Comparison of ENCODE assay signal across 8 cellular contexts in the genomic region with DNA sequence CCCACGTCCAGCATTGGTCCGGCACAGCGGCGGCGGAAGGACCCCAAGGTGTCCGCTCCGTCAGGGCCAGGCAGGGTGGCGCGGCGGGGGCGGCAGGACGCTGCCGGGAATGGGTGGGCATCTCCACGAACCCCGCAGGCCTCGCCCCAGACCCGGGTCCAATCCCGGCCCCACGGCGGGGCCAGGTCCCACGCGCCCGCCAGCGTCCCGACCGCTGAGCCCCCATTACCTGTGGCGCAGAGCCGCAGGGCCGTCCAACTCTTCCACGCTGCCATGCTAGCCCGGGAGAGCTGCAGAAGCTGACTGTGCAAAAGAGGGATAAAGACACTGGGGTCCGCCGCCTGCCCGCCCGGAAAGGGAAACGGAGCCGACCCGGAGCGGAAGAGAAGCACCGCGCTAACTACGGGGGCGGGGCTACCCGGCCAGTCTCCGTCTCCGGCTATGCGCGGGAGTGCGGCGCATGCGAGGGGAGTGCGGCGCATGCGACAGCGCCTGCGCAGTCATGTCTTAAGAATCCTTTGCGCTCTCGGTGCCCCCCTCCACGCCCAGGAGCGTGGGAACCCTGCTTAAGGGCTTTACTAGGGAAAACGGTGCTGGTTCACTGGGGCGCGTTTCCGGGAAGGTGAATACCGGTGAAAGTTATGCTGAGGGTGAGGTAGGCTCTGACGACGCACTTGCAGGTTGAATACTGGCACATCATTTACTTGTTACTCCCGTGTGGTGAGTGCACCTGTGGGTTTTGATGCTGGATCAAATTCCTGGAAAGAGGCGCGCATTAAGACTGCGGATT. TPM values are rescaled to one million over a fixed set of nuclear protein-coding genes. Genes with fewer than 3 reads are reported as not detected.
DNase-seq lines count a peak whose midpoint lies in the region; ATAC-seq and TF ChIP-seq lines count a peak whose summit lies in the region.

A gene with protein sequence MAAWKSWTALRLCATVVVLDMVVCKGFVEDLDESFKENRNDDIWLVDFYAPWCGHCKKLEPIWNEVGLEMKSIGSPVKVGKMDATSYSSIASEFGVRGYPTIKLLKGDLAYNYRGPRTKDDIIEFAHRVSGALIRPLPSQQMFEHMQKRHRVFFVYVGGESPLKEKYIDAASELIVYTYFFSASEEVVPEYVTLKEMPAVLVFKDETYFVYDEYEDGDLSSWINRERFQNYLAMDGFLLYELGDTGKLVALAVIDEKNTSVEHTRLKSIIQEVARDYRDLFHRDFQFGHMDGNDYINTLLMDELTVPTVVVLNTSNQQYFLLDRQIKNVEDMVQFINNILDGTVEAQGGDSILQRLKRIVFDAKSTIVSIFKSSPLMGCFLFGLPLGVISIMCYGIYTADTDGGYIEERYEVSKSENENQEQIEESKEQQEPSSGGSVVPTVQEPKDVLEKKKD (minus strand): TSS at position 402 of the 790 bp plus-strand sequence. CDS start 127 bp downstream, at position 275.

- peak within 1 kb of the TSS; percentile 63 for H2BK5ac ChIP-seq in trophoblast cell (ENCODE audit: low read depth, low read length, poor library complexity)

- no peak within 1 kb of the TSS for H2AK5ac ChIP-seq in trophoblast cell (ENCODE audit: low read length)

- H3K27me3 ChIP-seq in cardiac muscle cell = no peaks in the 10 kb centered on the region
- H3K27me3 ChIP-seq in trophoblast cell (ENCODE audit: insufficient read depth, low read length) = no peaks in the 10 kb centered on the region
- no peaks in the 10 kb centered on the region for H3K27me3 ChIP-seq in transverse colon

- TF ChIP-seq CTCF in GM12865 (IDR thresholded peaks at IDR 0.05; ENCODE audit: insufficient read depth, low read depth, low read length, missing control alignments) = no peak
- no peak for TF ChIP-seq CTCF in cardiac muscle cell (IDR thresholded peaks at IDR 0.05; ENCODE audit: low read depth, low read length)
- TF ChIP-seq CTCF in transverse colon (IDR thresholded peaks at IDR 0.05) = no peak

- H3K9me3 ChIP-seq in cardiac muscle cell (ENCODE audit: low read depth) (no peaks in the 10 kb centered on the region), trophoblast cell (ENCODE audit: insufficient read depth, low read depth, low read length) (no peaks in the 10 kb centered on the region), transverse colon (no peaks in the 10 kb centered on the region)

- H3K27me3 Mint-ChIP-seq in activated naive CD8-positive, alpha-beta T cell treated with anti-CD3 and anti-CD28 coated beads, Interleukin-2, amount 50 U/mL, for 24 hours = no peaks in the 10 kb centered on the region

- peak within 1 kb of the TSS; percentile 87 for H4K8ac ChIP-seq in trophoblast cell (ENCODE audit: low read depth, low read length)

- ATAC-seq in HG02763 (IDR thresholded peaks at IDR 0.05; ENCODE audit: unreplicated experiment) = peak; percentile 98
- ATAC-seq in activated naive CD8-positive, alpha-beta T cell treated with anti-CD3 and anti-CD28 coated beads, Interleukin-2, amount 50 U/mL, for 24 hours = peak; percentile 98

- peak within 1 kb of the TSS; percentile 93 for H3K4me3 Mint-ChIP-seq in activated naive CD8-positive, alpha-beta T cell treated with anti-CD3 and anti-CD28 coated beads, Interleukin-2, amount 50 U/mL, for 24 hours

- peak within 1 kb of the TSS; percentile 94 for H3K27ac Mint-ChIP-seq in activated naive CD8-positive, alpha-beta T cell treated with anti-CD3 and anti-CD28 coated beads, Interleukin-2, amount 50 U/mL, for 24 hours

- H3K36me3 ChIP-seq in cardiac muscle cell (peaks cover 19% of the 10 kb centered on the region), trophoblast cell (ENCODE audit: control insufficient read depth in 1 of 2, insufficient read depth in 2 of 2, low read length in 2 of 2) (peaks cover 6 to 14% of the 10 kb centered on the region in 2 experiments), transverse colon (peaks cover 0 to 25% (median 4%) of the 10 kb centered on the region in 4 donors)

- no peak for TF ChIP-seq EP300 in transverse colon (IDR thresholded peaks at IDR 0.05; ENCODE audit: low read depth)

- H3K9ac ChIP-seq in trophoblast cell (ENCODE audit: low read length) = peak within 1 kb of the TSS; percentile 91

- peaks cover 3% of the 10 kb centered on the region for H3K79me1 ChIP-seq in trophoblast cell (ENCODE audit: low read length)

- intact Hi-C loops in transverse colon (cut with DNase I; ENCODE audit: low total_unique reads) = no loop called here

- H2BK120ac ChIP-seq in trophoblast cell (ENCODE audit: insufficient read depth, low read length, poor library complexity) = peak within 1 kb of the TSS; percentile 49

- H4K91ac ChIP-seq in trophoblast cell (ENCODE audit: low read depth, low read length) = peak within 1 kb of the TSS; percentile 74

- peak within 1 kb of the TSS; percentile 86 for H3K14ac ChIP-seq in trophoblast cell (ENCODE audit: low read length)

- H3K18ac ChIP-seq in trophoblast cell (ENCODE audit: low read length) = peak within 1 kb of the TSS; percentile 85

- no peak within 1 kb of the TSS for H2BK12ac ChIP-seq in trophoblast cell (ENCODE audit: low read length)

- H3K23ac ChIP-seq in trophoblast cell (ENCODE audit: low read length) = no peak within 1 kb of the TSS

- H3K9me3 Mint-ChIP-seq in activated naive CD8-positive, alpha-beta T cell treated with anti-CD3 and anti-CD28 coated beads, Interleukin-2, amount 50 U/mL, for 24 hours = no peaks in the 10 kb centered on the region

- peak within 1 kb of the TSS; percentile 78 for H3K27ac ChIP-seq in cardiac muscle cell
- H3K27ac ChIP-seq in trophoblast cell (ENCODE audit: low read depth, low read length) = peak within 1 kb of the TSS; percentile 61
- H3K27ac ChIP-seq in transverse colon = peak within 1 kb of the TSS; percentile 83 to 88 (median 86)

- peak; percentile 96 for DNase-seq in GM12865 (ENCODE audit: low read depth)
- DNase-seq in NCI-H1417 treated with DMSO at 0.1 percent for 48 hours (lab: John Stamatoyannopoulos, UW) = peak; percentile 95
- peak; percentile 78 for DNase-seq in SW480 (ENCODE audit: low spot score)
- DNase-seq in activated naive CD8-positive, alpha-beta T cell treated with anti-CD3 and anti-CD28 coated beads, Interleukin-2, amount 50 U/mL, for 24 hours = peak; percentile 92
- DNase-seq in cardiac muscle cell (ENCODE audit: low read depth in 1 of 2, low spot score in 1 of 2) = peak; percentile 95 to 96
- peak; percentile 89 to 94 for DNase-seq in trophoblast cell
- DNase-seq in transverse colon = peak; percentile 93

- peak; percentile 26 for TF ChIP-seq POLR2A in transverse colon (IDR thresholded peaks at IDR 0.05)

- no CpG with 5 or more reads among the region's 71 CpGs for WGBS in trophoblast cell (ENCODE audit: extremely low coverage, insufficient coverage, insufficient read length)
- WGBS in transverse colon (ENCODE audit: low coverage in 1 of 2), 2 donors = 0 to 1% methylated on average over 4 to 67 of the region's 71 CpGs

- H3K4me1 ChIP-seq in cardiac muscle cell (ENCODE audit: low read depth) (peaks cover 3% of the 10 kb centered on the region), trophoblast cell (ENCODE audit: control insufficient read depth in 1 of 2, insufficient read depth in 2 of 2, low read length in 2 of 2) (peaks cover 0 to 2% of the 10 kb centered on the region in 2 experiments), transverse colon (peaks cover 7 to 21% (median 14%) of the 10 kb centered on the region in 4 donors)

- peak within 1 kb of the TSS; percentile 84 for H3K4me2 ChIP-seq in trophoblast cell (ENCODE audit: low read length)

- H3K79me2 ChIP-seq in trophoblast cell (ENCODE audit: control insufficient read depth, insufficient read depth, low read length, poor library complexity) = peaks cover 7% of the 10 kb centered on the region

- in situ Hi-C loops in transverse colon (cut with MboI; ENCODE audit: low pct_ligation_motif_present in 1 of 4, low pct_unique_long_range_greater_than_20kb in 1 of 4, low sequenced_read_pairs in 3 of 4) = loop anchor here in 1 of 4 donors (25.0 kb wide), 1 partner anchor 1722 kb away; no protein-coding TSS in a partner anchor

- H3K4me1 Mint-ChIP-seq in activated naive CD8-positive, alpha-beta T cell treated with anti-CD3 and anti-CD28 coated beads, Interleukin-2, amount 50 U/mL, for 24 hours = peaks cover 45% of the 10 kb centered on the region

- peak within 1 kb of the TSS; percentile 85 for H2AFZ ChIP-seq in trophoblast cell (ENCODE audit: insufficient read depth, low read length, poor library complexity)

- peak within 1 kb of the TSS; percentile 70 for H4K12ac ChIP-seq in trophoblast cell (ENCODE audit: low read depth, low read length)

- peak within 1 kb of the TSS; percentile 83 for H3K4ac ChIP-seq in trophoblast cell (ENCODE audit: low read depth, low read length)

- peaks cover 38% of the 10 kb centered on the region for H3K36me3 Mint-ChIP-seq in activated naive CD8-positive, alpha-beta T cell treated with anti-CD3 and anti-CD28 coated beads, Interleukin-2, amount 50 U/mL, for 24 hours (ENCODE audit: low read depth)

- H3K4me3 ChIP-seq in GM12865 (ENCODE audit: low read depth, low read length) (peak within 1 kb of the TSS; percentile 84), cardiac muscle cell (peak within 1 kb of the TSS; percentile 77), trophoblast cell (ENCODE audit: low read depth, low read length) (peak within 1 kb of the TSS; percentile 89), transverse colon (peak within 1 kb of the TSS; percentile 90 to 96 (median 96))

RNA-seq across cellular contexts. Expression of the gene that starts here (rescaled TPM):
- 24.8 and 36.2 TPM in 2 replicates for total RNA-seq in cardiac muscle cell
- polyA plus RNA-seq in cardiac muscle cell = 26.1 and 34.0 TPM in 2 replicates
- 28.5 and 29.7 TPM in 2 replicates for polyA plus RNA-seq in trophoblast cell (2013)
- total RNA-seq in transverse colon = 100 to 1,000 TPM in 1 of 4 donors, 10 to 100 TPM in 3; 13.5 to 146 (median 44.7) TPM

Comparison
In these comparisons a context has a peak if more than half of its experiments do, and no peak if none do; other contexts are left out.
1. Peak in every context shown above with its lines: DNase-seq, ATAC-seq, H3K4me3 ChIP-seq and H3K27ac ChIP-seq.